26 cellular contexts compared by ENCODE assay signal in genomic region chr6:26340066-26340465, GRCh38.
"Had no signal": no experiment of that assay in that cellular context is flagged by ENCODE, and none has a peak within 500 bp of the region (broad histone marks: within the 10 kb centered on the region; RNA-seq: fewer than 3 reads in every experiment).

No MANE protein-coding gene starts in this region.

- H3K36me3 ChIP-seq: esophagus muscularis mucosa, heart right ventricle, left lung, neural progenitor cell, prostate gland, right atrium auricular region, stomach, thyroid gland, vagina had no signal

- H3K9ac ChIP-seq: neural progenitor cell, parathyroid adenoma had no signal

- FAIRE-seq: endothelial cell of umbilical vein, islet of Langerhans had no signal

- H3K9me3 ChIP-seq: esophagus muscularis mucosa, heart right ventricle, left lung, prostate gland, right atrium auricular region, stomach, thyroid gland, vagina had no signal

- H3K79me2 ChIP-seq: parathyroid adenoma had no signal

- H3K27me3 ChIP-seq: neural progenitor cell, right atrium auricular region, vagina had no signal

- H3K4me1 ChIP-seq: parathyroid adenoma, prostate gland, right atrium auricular region, thyroid gland, vagina had no signal

- H3K4me2 ChIP-seq: neural progenitor cell had no signal

- H3K27ac ChIP-seq: esophagus muscularis mucosa, heart right ventricle, left lung, neural progenitor cell, parathyroid adenoma, prostate gland, right atrium auricular region, stomach, thyroid gland, vagina had no signal

- H3K4me3 ChIP-seq: esophagus muscularis mucosa, heart right ventricle, left lung, neural progenitor cell, prostate gland, right atrium auricular region, stomach, thyroid gland, vagina had no signal

- ATAC-seq: heart right ventricle; left cardiac atrium; left lung; naive thymus-derived CD4-positive, alpha-beta T cell; sciatic nerve; stimulated activated effector memory CD8-positive, alpha-beta T cell treated with anti-CD3 and anti-CD28 coated beads, Interleukin-12 subunit alpha, Interleukin-12 subunit beta, amount 100 ng/mL, for 72 hours had no signal

- DNase-seq: effector CD8-positive, alpha-beta T cell; foreskin melanocyte; glutamatergic neuron; heart right ventricle; hippocampal formation; left cardiac atrium; left lung; mesendoderm; midbrain; naive thymus-derived CD4-positive, alpha-beta T cell; stimulated activated CD4-positive, alpha-beta T cell treated with anti-CD3 and anti-CD28 coated beads, Interleukin-2, amount 100 ng/mL, for 24 hours; stimulated activated CD4-positive, alpha-beta T cell treated with anti-CD3 and anti-CD28 coated beads, Interleukin-4, amount 100 ng/mL, for 24 hours; stimulated activated naive CD4-positive, alpha-beta T cell treated with Interleukin-2 at 50 U/mL for 16 hours; stomach; thyroid gland; trophoblast cell had no signal

- H2AFZ ChIP-seq: neural progenitor cell, parathyroid adenoma had no signal
